In the genomic region with DNA sequence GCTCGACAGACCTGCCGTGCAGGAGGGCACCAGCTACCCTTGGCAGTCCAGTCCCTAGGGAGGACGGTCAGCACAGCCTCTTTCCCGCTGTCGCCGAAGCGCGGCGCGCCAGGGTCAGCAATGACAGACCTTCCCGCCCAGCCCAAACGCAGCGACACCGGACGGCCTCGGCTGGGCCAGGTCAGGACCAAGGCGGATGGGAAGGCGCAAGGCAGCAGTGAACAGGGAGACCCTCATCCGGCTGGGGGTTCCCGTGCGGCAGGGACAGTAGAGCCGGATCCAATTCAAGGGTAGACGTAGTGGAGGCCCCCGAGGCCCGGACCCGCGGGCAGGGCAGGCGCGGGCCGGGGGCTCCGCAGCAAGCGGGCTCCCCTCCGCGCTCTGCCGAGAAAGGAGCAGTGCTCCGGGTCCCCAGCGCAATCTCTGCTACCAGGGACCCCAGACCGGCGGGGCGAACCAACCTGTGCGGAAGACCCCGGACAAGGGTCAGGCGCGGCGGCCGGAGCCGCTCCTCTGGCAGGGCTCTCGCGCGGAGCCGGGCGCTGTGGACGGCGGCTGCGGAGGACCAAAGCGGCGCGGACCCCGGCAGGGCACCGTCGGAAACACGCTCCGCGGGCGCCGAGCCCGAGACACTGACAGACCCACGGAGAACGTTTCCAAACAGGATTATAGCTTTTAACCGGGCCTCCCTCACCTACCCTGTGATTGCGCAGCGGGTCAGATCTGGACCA, we compare ENCODE assay signal across 8 cellular contexts. TPM values are rescaled to one million over a fixed set of nuclear protein-coding genes. Genes with fewer than 3 reads are reported as not detected.
DNase-seq lines count a peak whose midpoint lies in the region; ATAC-seq and TF ChIP-seq lines count a peak whose summit lies in the region.

A gene with protein sequence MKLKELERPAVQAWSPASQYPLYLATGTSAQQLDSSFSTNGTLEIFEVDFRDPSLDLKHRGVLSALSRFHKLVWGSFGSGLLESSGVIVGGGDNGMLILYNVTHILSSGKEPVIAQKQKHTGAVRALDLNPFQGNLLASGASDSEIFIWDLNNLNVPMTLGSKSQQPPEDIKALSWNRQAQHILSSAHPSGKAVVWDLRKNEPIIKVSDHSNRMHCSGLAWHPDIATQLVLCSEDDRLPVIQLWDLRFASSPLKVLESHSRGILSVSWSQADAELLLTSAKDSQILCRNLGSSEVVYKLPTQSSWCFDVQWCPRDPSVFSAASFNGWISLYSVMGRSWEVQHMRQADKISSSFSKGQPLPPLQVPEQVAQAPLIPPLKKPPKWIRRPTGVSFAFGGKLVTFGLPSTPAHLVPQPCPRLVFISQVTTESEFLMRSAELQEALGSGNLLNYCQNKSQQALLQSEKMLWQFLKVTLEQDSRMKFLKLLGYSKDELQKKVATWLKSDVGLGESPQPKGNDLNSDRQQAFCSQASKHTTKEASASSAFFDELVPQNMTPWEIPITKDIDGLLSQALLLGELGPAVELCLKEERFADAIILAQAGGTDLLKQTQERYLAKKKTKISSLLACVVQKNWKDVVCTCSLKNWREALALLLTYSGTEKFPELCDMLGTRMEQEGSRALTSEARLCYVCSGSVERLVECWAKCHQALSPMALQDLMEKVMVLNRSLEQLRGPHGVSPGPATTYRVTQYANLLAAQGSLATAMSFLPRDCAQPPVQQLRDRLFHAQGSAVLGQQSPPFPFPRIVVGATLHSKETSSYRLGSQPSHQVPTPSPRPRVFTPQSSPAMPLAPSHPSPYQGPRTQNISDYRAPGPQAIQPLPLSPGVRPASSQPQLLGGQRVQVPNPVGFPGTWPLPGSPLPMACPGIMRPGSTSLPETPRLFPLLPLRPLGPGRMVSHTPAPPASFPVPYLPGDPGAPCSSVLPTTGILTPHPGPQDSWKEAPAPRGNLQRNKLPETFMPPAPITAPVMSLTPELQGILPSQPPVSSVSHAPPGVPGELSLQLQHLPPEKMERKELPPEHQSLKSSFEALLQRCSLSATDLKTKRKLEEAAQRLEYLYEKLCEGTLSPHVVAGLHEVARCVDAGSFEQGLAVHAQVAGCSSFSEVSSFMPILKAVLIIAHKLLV (minus strand): TSS at position 541 of the 731 bp plus-strand sequence. CDS start 2,909 bp downstream, outside the sequence.

- H3K4me3 ChIP-seq in HUES48 (ENCODE audit: low read depth, low read length) (peak within 1 kb of the TSS; percentile 67), ascending aorta (peak within 1 kb of the TSS; percentile 48 to 73), iPS DF 6.9 (ENCODE audit: low read length) (peak within 1 kb of the TSS; percentile 32; the same call in 1 of the 2 replicates)

- H3K27me3 ChIP-seq in HUES48 (ENCODE audit: control insufficient read depth, insufficient read depth, low read length) (peaks cover 34% of the 10 kb centered on the region), ascending aorta (no peaks in the 10 kb centered on the region), iPS DF 6.9 (ENCODE audit: control insufficient read depth, insufficient read depth, low read length) (peaks cover 2% of the 10 kb centered on the region; the same call in 1 of the 2 replicates)

- intact Hi-C loops in ascending aorta (cut with DNase I) = loop anchor here (2.0 to 10.0 kb wide), 4 partner anchors 37 to 675 kb away; no protein-coding TSS in a partner anchor
- intact Hi-C loops in sciatic nerve (cut with DNase I) = loop anchor here (10.0 kb wide), 2 partner anchors 85 to 185 kb away; a partner anchor contains a TSS

- no peak for TF ChIP-seq CTCF in ascending aorta (IDR thresholded peaks at IDR 0.05)

- ATAC-seq in sciatic nerve (peak; percentile 76), HG03439 (IDR thresholded peaks at IDR 0.05; ENCODE audit: unreplicated experiment) (no peak), GM19035 (IDR thresholded peaks at IDR 0.05; ENCODE audit: unreplicated experiment) (no peak)

- H3K4me1 ChIP-seq in HUES48 (ENCODE audit: control insufficient read depth, insufficient read depth, low read length) = peaks cover 3% of the 10 kb centered on the region; the same call in 1 of the 2 replicates
- H3K4me1 ChIP-seq in ascending aorta = no peaks in the 10 kb centered on the region
- no peaks in the 10 kb centered on the region for H3K4me1 ChIP-seq in iPS DF 6.9 (ENCODE audit: control insufficient read depth, insufficient read depth, low read length)

- DNase-seq in ascending aorta (ENCODE audit: low spot score in 2 of 2) = peak in 1 of 2 donors; percentile 67
- peak; percentile 50 for DNase-seq in iPS DF 6.9 (ENCODE audit: low read depth, low spot score)
- peak; percentile 64 for DNase-seq in sciatic nerve (ENCODE audit: low spot score)
- DNase-seq in kidney glomerular epithelial cell (lab: John Stamatoyannopoulos, UW) = no peak
- DNase-seq in GM19238 (ENCODE audit: insufficient read length, low spot score) = no peak

- H3K36me3 ChIP-seq in HUES48 (ENCODE audit: control insufficient read depth, insufficient read depth, low read length) = peaks cover 19% of the 10 kb centered on the region
- peaks cover 8 to 16% of the 10 kb centered on the region in 2 donors for H3K36me3 ChIP-seq in ascending aorta
- H3K36me3 ChIP-seq in iPS DF 6.9 (ENCODE audit: control insufficient read depth, insufficient read depth, low read length) = peaks cover 5% of the 10 kb centered on the region; the same call in 1 of the 2 replicates

- no peaks in the 10 kb centered on the region for H3K9me3 ChIP-seq in HUES48 (ENCODE audit: control insufficient read depth, insufficient read depth, low read length)
- no peaks in the 10 kb centered on the region for H3K9me3 ChIP-seq in ascending aorta
- H3K9me3 ChIP-seq in iPS DF 6.9 (ENCODE audit: control insufficient read depth, insufficient read depth, low read length) = no peaks in the 10 kb centered on the region

- no peak within 1 kb of the TSS for H3K27ac ChIP-seq in HUES48 (ENCODE audit: low read depth, low read length)
- H3K27ac ChIP-seq in ascending aorta = peak within 1 kb of the TSS in 1 of 2 donors; percentile 13
- no peak within 1 kb of the TSS for H3K27ac ChIP-seq in iPS DF 6.9 (ENCODE audit: low read length)

- WGBS in iPS DF 6.9 (ENCODE audit: insufficient coverage, insufficient read length) = no CpG with 5 or more reads among the region's 72 CpGs

- no peak within 1 kb of the TSS for H3K9ac ChIP-seq in HUES48 (ENCODE audit: low read depth, low read length)

RNA-seq across cellular contexts. Expression of the gene that starts here (rescaled TPM):
- total RNA-seq in ascending aorta = 9.2 TPM
- total RNA-seq in sciatic nerve = 20.6 TPM

Comparison
In these comparisons a context has a peak if more than half of its experiments do, and no peak if none do; other contexts are left out.
1. DNase-seq: peak in iPS DF 6.9 (single experiment) and sciatic nerve (single experiment); none in kidney glomerular epithelial cell (single experiment) and GM19238 (single experiment).
2. Peak in every context shown above with its lines, with median percentiles within 50 percentile points of each other: H3K4me3 ChIP-seq.